ENCODE assay signal across 14 cellular contexts in the genomic region with DNA sequence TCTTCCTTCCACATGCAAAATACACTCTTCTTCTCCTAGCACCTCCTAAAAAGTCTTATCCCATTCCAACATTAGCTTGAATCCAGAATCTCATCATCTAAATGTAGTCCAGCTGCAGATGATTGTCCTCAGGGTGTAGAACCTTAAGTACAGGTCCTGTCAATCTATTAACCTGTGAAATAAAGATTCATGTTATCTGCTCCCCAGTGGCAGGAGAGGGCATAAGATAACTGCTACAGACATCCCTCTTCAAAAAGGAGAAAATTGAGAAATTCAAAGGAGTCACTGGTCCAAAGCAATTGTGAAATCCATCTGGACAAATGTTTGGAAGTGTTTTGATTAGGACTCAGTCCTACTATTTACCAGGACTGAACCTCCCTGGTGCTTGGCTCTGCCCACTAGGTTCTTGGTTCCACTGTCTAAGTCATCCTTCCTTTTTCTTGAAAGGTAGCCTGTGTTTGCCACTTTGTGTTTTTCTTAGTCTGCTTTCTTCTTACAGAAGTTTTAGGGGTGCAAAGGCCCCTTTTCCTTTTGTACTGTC.
DNase-seq lines count a peak whose midpoint lies in the region; ATAC-seq, FAIRE-seq and TF ChIP-seq lines count a peak whose summit lies in the region.
"Had no signal": no experiment of that assay in that cellular context is flagged by ENCODE, and none has a peak within 500 bp of the region (broad histone marks: within the 10 kb centered on the region; RNA-seq: fewer than 3 reads in every experiment).

No MANE protein-coding gene starts in this region.

- no peak overlapping the region for H3K4me3 ChIP-seq in dorsolateral prefrontal cortex

- ATAC-seq in GM18517 (IDR thresholded peaks at IDR 0.05; ENCODE audit: unreplicated experiment) (no peak), HG02973 (IDR thresholded peaks at IDR 0.05; ENCODE audit: unreplicated experiment) (no peak)

- H3K27me3 ChIP-seq in dorsolateral prefrontal cortex: no peaks in the 10 kb centered on the region
- H3K27me3 ChIP-seq: BE2C had no signal

- FAIRE-seq in GM12892 (lab: Jason Lieb, UNC): peak; percentile 14

- TF ChIP-seq POLR2A in GM12892 (IDR thresholded peaks at IDR 0.05; ENCODE audit: low read depth, low read length): no peak

- H3K27ac ChIP-seq in dorsolateral prefrontal cortex: peak overlapping the region in 4 of 59 donors; percentile 26 to 42 (median 35)

- H3K9me3 Mint-ChIP-seq in CD14-positive monocyte: no peaks in the 10 kb centered on the region
- peaks cover 8% of the 10 kb centered on the region for H3K9me3 Mint-ChIP-seq in activated naive CD8-positive, alpha-beta T cell treated with anti-CD3 and anti-CD28 coated beads for 36 hours
- H3K9me3 Mint-ChIP-seq in immature natural killer cell: no peaks in the 10 kb centered on the region

- H3K27me3 Mint-ChIP-seq in CD14-positive monocyte (ENCODE audit: low read depth in 3 of 3) (peaks cover 0 to 2% (median 1%) of the 10 kb centered on the region in 3 donors), immature natural killer cell (ENCODE audit: low read depth in 3 of 3) (no peaks in the 10 kb centered on the region)
- no peaks in the 10 kb centered on the region for H3K27me3 Mint-ChIP-seq in activated naive CD8-positive, alpha-beta T cell treated with anti-CD3 and anti-CD28 coated beads for 36 hours

- TF ChIP-seq CTCF in CD14-positive monocyte (IDR thresholded peaks at IDR 0.05) (peak; percentile 7), dorsolateral prefrontal cortex (IDR thresholded peaks at IDR 0.05 in 54 of 56, conservative IDR thresholded peaks at IDR 0.05 in 2 of 56; ENCODE audit: low read depth in 1 of 56, partially characterized antibody in 56 of 56) (no peak)

- peaks cover 51 to 58% of the 10 kb centered on the region in 2 donors for H3K36me3 Mint-ChIP-seq in CD14-positive monocyte
- H3K36me3 Mint-ChIP-seq in activated naive CD8-positive, alpha-beta T cell treated with anti-CD3 and anti-CD28 coated beads for 36 hours: peaks cover 38% of the 10 kb centered on the region
- peaks cover 5 to 20% (median 12%) of the 10 kb centered on the region in 3 donors for H3K36me3 Mint-ChIP-seq in immature natural killer cell

- DNase-seq in CD14-positive monocyte (ENCODE audit: low spot score) (no peak), GM12892 (ENCODE audit: insufficient read length) (no peak), immature natural killer cell (no peak), dorsolateral prefrontal cortex (no peak)
- DNase-seq in activated naive CD8-positive, alpha-beta T cell treated with anti-CD3 and anti-CD28 coated beads for 36 hours: no peak
- DNase-seq: activated CD8-positive, alpha-beta memory T cell treated with anti-CD3 and anti-CD28 coated beads, Interleukin-2, amount 50 U/mL, for 4 hours; BE2C; caudate nucleus; effector memory CD4-positive, alpha-beta T cell; NCI-H187 treated with DMSO at 0.1 percent for 48 hours; NCI-H510A; Right ventricle myocardium superior had no signal

- H3K27ac Mint-ChIP-seq in CD14-positive monocyte: no peak overlapping the region
- H3K27ac Mint-ChIP-seq in activated naive CD8-positive, alpha-beta T cell treated with anti-CD3 and anti-CD28 coated beads for 36 hours: peak overlapping the region; percentile 60
- peak overlapping the region; percentile 23 to 83 (median 72) for H3K27ac Mint-ChIP-seq in immature natural killer cell

- H3K4me1 Mint-ChIP-seq in CD14-positive monocyte (peaks cover 1% of the 10 kb centered on the region), immature natural killer cell (peaks cover 36 to 88% of the 10 kb centered on the region in 2 donors)
- peaks cover 61% of the 10 kb centered on the region for H3K4me1 Mint-ChIP-seq in activated naive CD8-positive, alpha-beta T cell treated with anti-CD3 and anti-CD28 coated beads for 36 hours

- intact Hi-C loops in CD14-positive monocyte (cut with micrococcal nuclease): loop anchor here in 1 of 2 donors (5.0 kb wide), 1 partner anchor 37 kb away; no protein-coding TSS in a partner anchor
- intact Hi-C loops in dorsolateral prefrontal cortex (cut with DNase I): no loop called here

- H3K4me3 Mint-ChIP-seq in CD14-positive monocyte (no peak overlapping the region), immature natural killer cell (no peak overlapping the region)
- no peak overlapping the region for H3K4me3 Mint-ChIP-seq in activated naive CD8-positive, alpha-beta T cell treated with anti-CD3 and anti-CD28 coated beads for 36 hours

Comparison
In these comparisons a context has a peak if more than half of its experiments do, and no peak if none do; other contexts are left out.
1. H3K27ac Mint-ChIP-seq: peak in activated naive CD8-positive, alpha-beta T cell treated with anti-CD3 and anti-CD28 coated beads for 36 hours (single experiment) and immature natural killer cell (6 of 6); none in CD14-positive monocyte (0 of 7).